In genomic region chr2:134576478-134576877, GRCh38 we compare ENCODE assay signal across 17 cellular contexts.
DNase-seq lines count a peak whose midpoint lies in the region; ATAC-seq and TF ChIP-seq lines count a peak whose summit lies in the region.
"Had no signal": no experiment of that assay in that cellular context is flagged by ENCODE, and none has a peak within 500 bp of the region (broad histone marks: within the 10 kb centered on the region; RNA-seq: fewer than 3 reads in every experiment).

No MANE protein-coding gene starts in this region.

- H3K27ac ChIP-seq in naive thymus-derived CD4-positive, alpha-beta T cell (ENCODE audit: low read depth, low read length), result no peak overlapping the region
- H3K27ac ChIP-seq: 22Rv1; BLaER1 treated with 17β-estradiol and CSF1 and Interleukin-3, amounts not matched to agents 10 nM and 100 nM had no signal

- TF ChIP-seq CTCF in GM10266 (IDR thresholded peaks at IDR 0.05; ENCODE audit: control insufficient read depth, insufficient read depth, low read depth, missing control alignments) (peak; percentile 25), WTC11 (IDR thresholded peaks at IDR 0.05) (no peak), progenitor cell of endocrine pancreas (IDR thresholded peaks at IDR 0.05; ENCODE audit: unreplicated experiment) (no peak), foreskin fibroblast (IDR thresholded peaks at IDR 0.05; ENCODE audit: low read depth, low read length) (no peak)

- CTCF ChIA-PET in WTC11 (lab: Charles Lee), result no interaction called here
- CTCF ChIA-PET in naive thymus-derived CD4-positive, alpha-beta T cell (lab: Charles Lee), result interaction anchor here (1.1 to 2.2 kb wide), 2 partner anchors 322 to 325 kb away, joined by 4 read pairs; no protein-coding TSS in a partner anchor
- CTCF ChIA-PET in activated naive CD4-positive, alpha-beta T cell treated with anti-CD3 and anti-CD28 coated beads, Interleukin-2, amount 10 ng/mL, durations not matched to agents 7 days and 5 days (lab: Charles Lee), result no interaction called here

- H3K27ac Mint-ChIP-seq in activated CD4-positive, alpha-beta T cell treated with anti-CD3 and anti-CD28 coated beads, Interleukin-2, amount 10 ng/mL, durations not matched to agents 24 days and 14 days, result no peak overlapping the region
- H3K27ac Mint-ChIP-seq in WTC11 (no peak overlapping the region), progenitor cell of endocrine pancreas (no peak overlapping the region)
- no peak overlapping the region for H3K27ac Mint-ChIP-seq in naive thymus-derived CD4-positive, alpha-beta T cell
- H3K27ac Mint-ChIP-seq in activated naive CD4-positive, alpha-beta T cell treated with anti-CD3 and anti-CD28 coated beads, Interleukin-2, amount 10 ng/mL, durations not matched to agents 7 days and 5 days, result no peak overlapping the region

- POLR2A ChIA-PET in WTC11 (lab: Charles Lee), result no interaction called here
- POLR2A ChIA-PET in naive thymus-derived CD4-positive, alpha-beta T cell (lab: Charles Lee), result no interaction called here

- DNase-seq in activated CD4-positive, alpha-beta T cell treated with anti-CD3 and anti-CD28 coated beads, Interleukin-2, amount 10 ng/mL, durations not matched to agents 24 days and 14 days, result peak; percentile 58
- no peak for DNase-seq in activated CD4-positive, alpha-beta T cell treated with anti-CD3 and anti-CD28 coated beads for 1 hour
- DNase-seq in GM10266 (ENCODE audit: extremely low spot score) (no peak), WTC11 (ENCODE audit: low spot score) (no peak), progenitor cell of endocrine pancreas (ENCODE audit: low spot score, unreplicated experiment) (no peak), foreskin fibroblast (no peak)
- DNase-seq in naive thymus-derived CD4-positive, alpha-beta T cell, result peak in 6 of 9 donors; percentile 9 to 45 (median 28)
- DNase-seq in activated naive CD4-positive, alpha-beta T cell treated with anti-CD3 and anti-CD28 coated beads, Interleukin-2, amount 10 ng/mL, durations not matched to agents 7 days and 5 days, result no peak
- DNase-seq: Caco-2, Kasumi-1, NCI-H187 treated with DMSO at 0.1 percent for 48 hours, NCI-H2171, NCI-H774, SHP77 treated with DMSO at 0.1 percent for 48 hours had no signal

- no peaks in the 10 kb centered on the region for H3K4me1 ChIP-seq in naive thymus-derived CD4-positive, alpha-beta T cell (ENCODE audit: control insufficient read depth in 2 of 2, insufficient read depth in 2 of 2, low read length in 2 of 2)
- H3K4me1 ChIP-seq: Caco-2 had no signal

- H3K27me3 ChIP-seq in naive thymus-derived CD4-positive, alpha-beta T cell (ENCODE audit: control insufficient read depth in 2 of 2, insufficient read depth in 2 of 2, low read length in 2 of 2), result no peaks in the 10 kb centered on the region
- H3K27me3 ChIP-seq: BLaER1 treated with 17β-estradiol and CSF1 and Interleukin-3, amounts not matched to agents 10 nM and 100 nM had no signal

- peaks cover 5% of the 10 kb centered on the region for H3K27me3 Mint-ChIP-seq in activated CD4-positive, alpha-beta T cell treated with anti-CD3 and anti-CD28 coated beads, Interleukin-2, amount 10 ng/mL, durations not matched to agents 24 days and 14 days
- no peaks in the 10 kb centered on the region for H3K27me3 Mint-ChIP-seq in WTC11 (ENCODE audit: low read depth)
- no peaks in the 10 kb centered on the region for H3K27me3 Mint-ChIP-seq in naive thymus-derived CD4-positive, alpha-beta T cell
- peaks cover 12% of the 10 kb centered on the region for H3K27me3 Mint-ChIP-seq in progenitor cell of endocrine pancreas
- H3K27me3 Mint-ChIP-seq in activated naive CD4-positive, alpha-beta T cell treated with anti-CD3 and anti-CD28 coated beads, Interleukin-2, amount 10 ng/mL, durations not matched to agents 7 days and 5 days, result peaks cover 3% of the 10 kb centered on the region

- intact Hi-C loops in activated CD4-positive, alpha-beta T cell treated with anti-CD3 and anti-CD28 coated beads, Interleukin-2, amount 10 ng/mL, durations not matched to agents 24 days and 14 days (cut with micrococcal nuclease), result no loop called here
- intact Hi-C loops in naive thymus-derived CD4-positive, alpha-beta T cell (cut with micrococcal nuclease), result loop anchor here (1.0 to 5.0 kb wide), 3 partner anchors 116 to 459 kb away; no protein-coding TSS in a partner anchor

- peaks cover 2% of the 10 kb centered on the region for H3K4me1 Mint-ChIP-seq in activated CD4-positive, alpha-beta T cell treated with anti-CD3 and anti-CD28 coated beads, Interleukin-2, amount 10 ng/mL, durations not matched to agents 24 days and 14 days
- peaks cover 22% of the 10 kb centered on the region for H3K4me1 Mint-ChIP-seq in WTC11
- peaks cover 0 to 3% (median 0%) of the 10 kb centered on the region in 7 donors for H3K4me1 Mint-ChIP-seq in naive thymus-derived CD4-positive, alpha-beta T cell
- H3K4me1 Mint-ChIP-seq in progenitor cell of endocrine pancreas (ENCODE audit: low read depth), result no peaks in the 10 kb centered on the region
- no peaks in the 10 kb centered on the region for H3K4me1 Mint-ChIP-seq in activated naive CD4-positive, alpha-beta T cell treated with anti-CD3 and anti-CD28 coated beads, Interleukin-2, amount 10 ng/mL, durations not matched to agents 7 days and 5 days

- no peaks in the 10 kb centered on the region for H3K36me3 Mint-ChIP-seq in activated CD4-positive, alpha-beta T cell treated with anti-CD3 and anti-CD28 coated beads, Interleukin-2, amount 10 ng/mL, durations not matched to agents 24 days and 14 days (ENCODE audit: low read depth)
- H3K36me3 Mint-ChIP-seq in WTC11 (no peaks in the 10 kb centered on the region), progenitor cell of endocrine pancreas (ENCODE audit: insufficient read depth) (no peaks in the 10 kb centered on the region)
- H3K36me3 Mint-ChIP-seq in naive thymus-derived CD4-positive, alpha-beta T cell, result no peaks in the 10 kb centered on the region
- no peaks in the 10 kb centered on the region for H3K36me3 Mint-ChIP-seq in activated naive CD4-positive, alpha-beta T cell treated with anti-CD3 and anti-CD28 coated beads, Interleukin-2, amount 10 ng/mL, durations not matched to agents 7 days and 5 days

- H3K36me3 ChIP-seq in naive thymus-derived CD4-positive, alpha-beta T cell (ENCODE audit: control insufficient read depth in 2 of 3, insufficient read depth in 3 of 3, low read length in 3 of 3), result no peaks in the 10 kb centered on the region
- H3K36me3 ChIP-seq: BLaER1 treated with 17β-estradiol and CSF1 and Interleukin-3, amounts not matched to agents 10 nM and 100 nM had no signal

- H3K4me3 ChIP-seq in naive thymus-derived CD4-positive, alpha-beta T cell (ENCODE audit: low read length), result no peak overlapping the region
- no peak overlapping the region for H3K4me3 ChIP-seq in foreskin fibroblast (ENCODE audit: low read depth in 1 of 2, low read length in 2 of 2)
- H3K4me3 ChIP-seq: BLaER1 treated with 17β-estradiol and CSF1 and Interleukin-3, amounts not matched to agents 10 nM and 100 nM had no signal

- H3K9me3 ChIP-seq in naive thymus-derived CD4-positive, alpha-beta T cell (ENCODE audit: control insufficient read depth in 2 of 3, low read length in 3 of 3), result no peaks in the 10 kb centered on the region
- H3K9me3 ChIP-seq: BLaER1 treated with 17β-estradiol and CSF1 and Interleukin-3, amounts not matched to agents 10 nM and 100 nM; Caco-2 had no signal

- peak; percentile 38 for ATAC-seq in WTC11
- no peak for ATAC-seq in naive thymus-derived CD4-positive, alpha-beta T cell
- ATAC-seq: HepG2 had no signal

- H3K9me3 Mint-ChIP-seq in activated CD4-positive, alpha-beta T cell treated with anti-CD3 and anti-CD28 coated beads, Interleukin-2, amount 10 ng/mL, durations not matched to agents 24 days and 14 days, result no peaks in the 10 kb centered on the region
- H3K9me3 Mint-ChIP-seq in WTC11, result no peaks in the 10 kb centered on the region; the same call in 1 of the 2 replicates
- no peaks in the 10 kb centered on the region for H3K9me3 Mint-ChIP-seq in naive thymus-derived CD4-positive, alpha-beta T cell
- no peaks in the 10 kb centered on the region for H3K9me3 Mint-ChIP-seq in progenitor cell of endocrine pancreas (ENCODE audit: low read depth)
- H3K9me3 Mint-ChIP-seq in activated naive CD4-positive, alpha-beta T cell treated with anti-CD3 and anti-CD28 coated beads, Interleukin-2, amount 10 ng/mL, durations not matched to agents 7 days and 5 days, result no peaks in the 10 kb centered on the region

- no peak overlapping the region for H3K4me3 Mint-ChIP-seq in activated CD4-positive, alpha-beta T cell treated with anti-CD3 and anti-CD28 coated beads, Interleukin-2, amount 10 ng/mL, durations not matched to agents 24 days and 14 days
- H3K4me3 Mint-ChIP-seq in WTC11 (no peak overlapping the region), progenitor cell of endocrine pancreas (ENCODE audit: low read depth) (no peak overlapping the region)
- no peak overlapping the region for H3K4me3 Mint-ChIP-seq in naive thymus-derived CD4-positive, alpha-beta T cell
- H3K4me3 Mint-ChIP-seq in activated naive CD4-positive, alpha-beta T cell treated with anti-CD3 and anti-CD28 coated beads, Interleukin-2, amount 10 ng/mL, durations not matched to agents 7 days and 5 days, result no peak overlapping the region

TF ChIP-seq in WTC11, 78 proteins besides CTCF, POLR2A, EP300 and RAD21 (continues in another document):
- no peak for TF ChIP-seq TEAD4 (CRISPR knock-in tag; IDR thresholded peaks at IDR 0.05)
- TF ChIP-seq, protein P1, sequence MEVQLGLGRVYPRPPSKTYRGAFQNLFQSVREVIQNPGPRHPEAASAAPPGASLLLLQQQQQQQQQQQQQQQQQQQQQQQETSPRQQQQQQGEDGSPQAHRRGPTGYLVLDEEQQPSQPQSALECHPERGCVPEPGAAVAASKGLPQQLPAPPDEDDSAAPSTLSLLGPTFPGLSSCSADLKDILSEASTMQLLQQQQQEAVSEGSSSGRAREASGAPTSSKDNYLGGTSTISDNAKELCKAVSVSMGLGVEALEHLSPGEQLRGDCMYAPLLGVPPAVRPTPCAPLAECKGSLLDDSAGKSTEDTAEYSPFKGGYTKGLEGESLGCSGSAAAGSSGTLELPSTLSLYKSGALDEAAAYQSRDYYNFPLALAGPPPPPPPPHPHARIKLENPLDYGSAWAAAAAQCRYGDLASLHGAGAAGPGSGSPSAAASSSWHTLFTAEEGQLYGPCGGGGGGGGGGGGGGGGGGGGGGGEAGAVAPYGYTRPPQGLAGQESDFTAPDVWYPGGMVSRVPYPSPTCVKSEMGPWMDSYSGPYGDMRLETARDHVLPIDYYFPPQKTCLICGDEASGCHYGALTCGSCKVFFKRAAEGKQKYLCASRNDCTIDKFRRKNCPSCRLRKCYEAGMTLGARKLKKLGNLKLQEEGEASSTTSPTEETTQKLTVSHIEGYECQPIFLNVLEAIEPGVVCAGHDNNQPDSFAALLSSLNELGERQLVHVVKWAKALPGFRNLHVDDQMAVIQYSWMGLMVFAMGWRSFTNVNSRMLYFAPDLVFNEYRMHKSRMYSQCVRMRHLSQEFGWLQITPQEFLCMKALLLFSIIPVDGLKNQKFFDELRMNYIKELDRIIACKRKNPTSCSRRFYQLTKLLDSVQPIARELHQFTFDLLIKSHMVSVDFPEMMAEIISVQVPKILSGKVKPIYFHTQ (CRISPR knock-in tag; IDR thresholded peaks at IDR 0.05), result no peak
- TF ChIP-seq ZNF219 (CRISPR knock-in tag; IDR thresholded peaks at IDR 0.05; ENCODE audit: borderline replicate concordance), result no peak
- TF ChIP-seq RELA (CRISPR knock-in tag; IDR thresholded peaks at IDR 0.05; ENCODE audit: borderline replicate concordance), result no peak

Comparison
In these comparisons a context has a peak if more than half of its experiments do, and no peak if none do; other contexts are left out.
1. DNase-seq: peak in activated CD4-positive, alpha-beta T cell treated with anti-CD3 and anti-CD28 coated beads, Interleukin-2, amount 10 ng/mL, durations not matched to agents 24 days and 14 days (single experiment) and naive thymus-derived CD4-positive, alpha-beta T cell (6 of 9); none in activated CD4-positive, alpha-beta T cell treated with anti-CD3 and anti-CD28 coated beads for 1 hour (single experiment), GM10266 (single experiment), WTC11 (single experiment), progenitor cell of endocrine pancreas (single experiment), activated naive CD4-positive, alpha-beta T cell treated with anti-CD3 and anti-CD28 coated beads, Interleukin-2, amount 10 ng/mL, durations not matched to agents 7 days and 5 days (single experiment) and foreskin fibroblast (0 of 2).